ENCODE assay signal across 8 cellular contexts in the genomic region with DNA sequence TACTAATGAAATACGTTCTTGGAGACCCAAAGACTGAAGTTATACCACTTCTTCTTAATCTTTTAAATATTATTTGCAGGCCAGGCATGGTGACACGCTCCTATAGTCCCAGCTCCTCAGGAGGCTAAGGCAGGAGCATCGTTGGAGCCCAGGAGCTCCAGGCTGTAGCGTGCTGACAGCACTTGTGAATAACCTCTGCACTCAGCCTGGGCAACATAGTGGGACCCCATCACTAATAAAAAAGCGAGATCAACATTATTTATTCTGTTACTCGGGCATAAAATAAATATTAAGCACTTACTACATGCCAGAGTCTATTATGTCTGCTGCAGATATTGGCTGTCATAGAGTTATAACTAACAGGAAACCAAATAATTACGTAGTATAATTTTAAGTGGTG. TPM values are rescaled to one million over a fixed set of nuclear protein-coding genes. Genes with fewer than 3 reads are reported as not detected.
DNase-seq lines count a peak whose midpoint lies in the region; ATAC-seq and TF ChIP-seq lines count a peak whose summit lies in the region.

No MANE protein-coding gene starts in this region.

- no peaks in the 10 kb centered on the region for H3K9me3 Mint-ChIP-seq in CD4-positive, alpha-beta T cell
- no peaks in the 10 kb centered on the region for H3K9me3 Mint-ChIP-seq in endodermal cell
- no peaks in the 10 kb centered on the region for H3K9me3 Mint-ChIP-seq in osteocyte (ENCODE audit: unreplicated experiment)

- H3K9ac ChIP-seq in NT2/D1 (ENCODE audit: insufficient read length, low read depth): peak overlapping the region; percentile 93
- no peak overlapping the region for H3K9ac ChIP-seq in endodermal cell (ENCODE audit: extremely low read depth, low read length, poor library complexity, severe bottlenecking)

- peak overlapping the region; percentile 89 for H3K4me3 Mint-ChIP-seq in CD4-positive, alpha-beta T cell
- peak overlapping the region; percentile 87 for H3K4me3 Mint-ChIP-seq in endodermal cell
- H3K4me3 Mint-ChIP-seq in osteocyte (ENCODE audit: unreplicated experiment): peak overlapping the region; percentile 100

- peaks cover 45% of the 10 kb centered on the region for H3K4me1 Mint-ChIP-seq in CD4-positive, alpha-beta T cell (ENCODE audit: low read depth)
- H3K4me1 Mint-ChIP-seq in endodermal cell: peaks cover 20% of the 10 kb centered on the region
- H3K4me1 Mint-ChIP-seq in osteocyte (ENCODE audit: unreplicated experiment): peaks cover 40% of the 10 kb centered on the region

- H3K9me3 ChIP-seq in CD4-positive, alpha-beta T cell (ENCODE audit: control insufficient read depth, low read length): no peaks in the 10 kb centered on the region
- no peaks in the 10 kb centered on the region for H3K9me3 ChIP-seq in NT2/D1 (ENCODE audit: insufficient read depth, low read length)
- no peaks in the 10 kb centered on the region for H3K9me3 ChIP-seq in endodermal cell (ENCODE audit: control insufficient read depth, low read length)

- peaks cover 38% of the 10 kb centered on the region for H3K36me3 Mint-ChIP-seq in CD4-positive, alpha-beta T cell (ENCODE audit: low read depth)
- H3K36me3 Mint-ChIP-seq in endodermal cell (ENCODE audit: low read depth): peaks cover 32% of the 10 kb centered on the region
- H3K36me3 Mint-ChIP-seq in osteocyte (ENCODE audit: unreplicated experiment): peaks cover 3% of the 10 kb centered on the region

- H3K36me3 ChIP-seq in NT2/D1 (ENCODE audit: insufficient read depth, insufficient read length, low read length): peaks cover 4% of the 10 kb centered on the region
- peaks cover 27% of the 10 kb centered on the region for H3K36me3 ChIP-seq in endodermal cell (ENCODE audit: control insufficient read depth, insufficient read depth, low read length)

- POLR2A ChIA-PET in CD4-positive, alpha-beta T cell (lab: Charles Lee): interaction anchor here (1.0 to 6.3 kb wide), 11 partner anchors 9 to 761 kb away, joined by 3 to 149 read pairs (median 4); a partner anchor contains a TSS

- WGBS in endodermal cell (ENCODE audit: insufficient coverage in 1 of 2, insufficient read length in 1 of 2), 2 experiments: 78 to 82% methylated on average over 5 to 7 of the region's 7 CpGs

- intact Hi-C loops in CD4-positive, alpha-beta T cell (cut with DNase I, micrococcal nuclease): loop anchor here in 1 of 2 experiments (1.0 to 10.0 kb wide), 7 partner anchors 42 to 2001 kb away; a partner anchor contains a TSS

- H3K27ac Mint-ChIP-seq in CD4-positive, alpha-beta T cell: peak overlapping the region; percentile 81
- H3K27ac Mint-ChIP-seq in endodermal cell (no peak overlapping the region), osteocyte (ENCODE audit: unreplicated experiment) (no peak overlapping the region)

- CTCF ChIA-PET in CD4-positive, alpha-beta T cell (lab: Charles Lee): interaction anchor here (1.3 to 2.3 kb wide), 2 partner anchors 42 to 43 kb away, joined by 5 to 18 read pairs; a partner anchor contains a TSS

- no peak for ATAC-seq in CD4-positive, alpha-beta T cell (ENCODE audit: poor library complexity)
- ATAC-seq in GM19351 (IDR thresholded peaks at IDR 0.05; ENCODE audit: unreplicated experiment): no peak

- H3K4me1 ChIP-seq in NT2/D1 (ENCODE audit: insufficient read depth, insufficient read length) (no peaks in the 10 kb centered on the region), endodermal cell (ENCODE audit: control insufficient read depth, insufficient read depth, low read length) (no peaks in the 10 kb centered on the region)

- peak overlapping the region; percentile 94 for H3K4me3 ChIP-seq in NT2/D1 (ENCODE audit: insufficient read length, low read depth)
- peak overlapping the region; percentile 97 for H3K4me3 ChIP-seq in endodermal cell (ENCODE audit: low read length)

- no peaks in the 10 kb centered on the region for H3K27me3 ChIP-seq in CD4-positive, alpha-beta T cell (ENCODE audit: control insufficient read depth, insufficient read depth, low read length)
- no peaks in the 10 kb centered on the region for H3K27me3 ChIP-seq in NT2/D1 (ENCODE audit: insufficient read depth, insufficient read length)
- no peaks in the 10 kb centered on the region for H3K27me3 ChIP-seq in endodermal cell (ENCODE audit: control insufficient read depth, insufficient read depth, low read length, poor library complexity, severe bottlenecking)

- H3K27me3 Mint-ChIP-seq in CD4-positive, alpha-beta T cell: no peaks in the 10 kb centered on the region
- H3K27me3 Mint-ChIP-seq in endodermal cell (ENCODE audit: insufficient read depth) (no peaks in the 10 kb centered on the region), osteocyte (ENCODE audit: unreplicated experiment) (no peaks in the 10 kb centered on the region)

- no peak for TF ChIP-seq CTCF in CD4-positive, alpha-beta T cell (IDR thresholded peaks at IDR 0.05)
- TF ChIP-seq CTCF in endodermal cell (conservative IDR thresholded peaks at IDR 0.05) (no peak), osteocyte (IDR thresholded peaks at IDR 0.05) (no peak)

- H3K27ac ChIP-seq in CD4-positive, alpha-beta T cell (ENCODE audit: low read depth, low read length): no peak overlapping the region
- no peak overlapping the region for H3K27ac ChIP-seq in endodermal cell (ENCODE audit: low read depth, low read length)

- no peak for DNase-seq in CD4-positive, alpha-beta T cell
- DNase-seq in NT2/D1 (ENCODE audit: low read depth, low spot score): no peak
- no peak for DNase-seq in endodermal cell
- no peak for DNase-seq in osteocyte (ENCODE audit: extremely low spot score, unreplicated experiment)
- no peak for DNase-seq in inferior parietal cortex (ENCODE audit: extremely low spot score)
- no peak for DNase-seq in NCI-H526 treated with DMSO at 0.1 percent for 48 hours (lab: John Stamatoyannopoulos, UW)
- DNase-seq in effector CD4-positive, alpha-beta T cell: no peak

RNA-seq across cellular contexts. Expression of a gene that starts 0.7 kb away (rescaled TPM):
- total RNA-seq in CD4-positive, alpha-beta T cell: 10 to 100 TPM; 63.1 to 63.6 TPM
- total RNA-seq in endodermal cell (10 to 100 TPM; 40.6 to 46.2 TPM), osteocyte (30.9 and 37.8 TPM in 2 replicates)
- polyA plus RNA-seq in endodermal cell (2013, experiment 1 of 2): 41.1 TPM
- 41.4 TPM for polyA plus RNA-seq in endodermal cell (2013, experiment 2 of 2)

RNA-seq across cellular contexts. Expression of a gene that starts 41.9 kb away (rescaled TPM):
- total RNA-seq in CD4-positive, alpha-beta T cell: 1 to 10 TPM; 6.8 to 8.0 TPM
- total RNA-seq in endodermal cell (10 to 100 TPM; 18.8 to 33.6 TPM), osteocyte (23.5 and 25.2 TPM in 2 replicates)
- polyA plus RNA-seq in endodermal cell (2013, experiment 1 of 2): 37.0 TPM
- 32.8 TPM for polyA plus RNA-seq in endodermal cell (2013, experiment 2 of 2)

RNA-seq across cellular contexts. Expression of a gene that starts 42.1 kb away (rescaled TPM):
- total RNA-seq in CD4-positive, alpha-beta T cell: 100 to 1,000 TPM; 161 to 173 TPM
- total RNA-seq in endodermal cell (100 to 1,000 TPM; 195 to 231 TPM), osteocyte (82.6 and 84.2 TPM in 2 replicates)
- polyA plus RNA-seq in endodermal cell (2013, experiment 1 of 2): 238 TPM
- 234 TPM for polyA plus RNA-seq in endodermal cell (2013, experiment 2 of 2)
